In genomic region chr10:113283189-113283588, GRCh38 we compare ENCODE assay signal across 24 cellular contexts.
DNase-seq lines count a peak whose midpoint lies in the region; ATAC-seq, FAIRE-seq and TF ChIP-seq lines count a peak whose summit lies in the region.
"Had no signal": no experiment of that assay in that cellular context is flagged by ENCODE, and none has a peak within 500 bp of the region (broad histone marks: within the 10 kb centered on the region; RNA-seq: fewer than 3 reads in every experiment).

No MANE protein-coding gene starts in this region.

- CTCF ChIA-PET in H1 (lab: Charles Lee; ENCODE audit: partially characterized antibody) = interaction anchor here (1.0 to 1.8 kb wide), 7 partner anchors 9 to 32 kb away, joined by 3 to 8 read pairs (median 4); no protein-coding TSS in a partner anchor

- no peak overlapping the region for H3K14ac ChIP-seq in H1 (ENCODE audit: insufficient read length)

- H2BK20ac ChIP-seq in H1 (ENCODE audit: low read length) = no peak overlapping the region

- H3K4me3 ChIP-seq in GM12864 (ENCODE audit: low read depth, low read length) = no peak overlapping the region
- H3K4me3 ChIP-seq in H1 (ENCODE audit: extremely low read depth in 1 of 4, insufficient read depth in 2 of 4, low read depth in 3 of 4, low read length in 4 of 4) = no peak overlapping the region
- H3K4me3 ChIP-seq in osteoblast (ENCODE audit: insufficient read depth, low read length) = no peak overlapping the region
- no peak overlapping the region for H3K4me3 ChIP-seq in tibial nerve
- H3K4me3 ChIP-seq: Peyer's patch, SK-N-MC had no signal

- H3K27me3 ChIP-seq in H1 (replicated peaks in 1 of 4; ENCODE audit: control insufficient read depth in 3 of 4, extremely low read depth in 1 of 4, insufficient read depth in 3 of 4, low read length in 3 of 4) = no peaks in the 10 kb centered on the region; a peak in 1 of 7 replicates
- H3K27me3 ChIP-seq in osteoblast (ENCODE audit: insufficient read depth, low read length) = peaks cover 17% of the 10 kb centered on the region
- no peaks in the 10 kb centered on the region for H3K27me3 ChIP-seq in tibial nerve
- H3K27me3 ChIP-seq: Peyer's patch had no signal

- H3K79me2 ChIP-seq in H1 (ENCODE audit: control insufficient read depth in 1 of 2, insufficient read depth in 2 of 2, low read length in 2 of 2) (no peaks in the 10 kb centered on the region), osteoblast (ENCODE audit: insufficient read depth, low read length) (no peaks in the 10 kb centered on the region)

- H4K5ac ChIP-seq in H1 (ENCODE audit: insufficient read length, low read depth, low read length) = no peak overlapping the region

- TF ChIP-seq EP300 in H1 (IDR thresholded peaks at IDR 0.05; ENCODE audit: borderline replicate concordance in 1 of 2, low read depth in 2 of 2, low read length in 2 of 2) (no peak), tibial nerve (IDR thresholded peaks at IDR 0.05) (no peak)

- no peak overlapping the region for H3K4me3 Mint-ChIP-seq in activated T-helper 17 cell treated with anti-CD3 and anti-CD28 coated beads, Interleukin-2, amount 50 U/mL, for 72 hours
- H3K4me3 Mint-ChIP-seq: activated naive CD8-positive, alpha-beta T cell treated with anti-CD3 and anti-CD28 coated beads, Interleukin-2, amount 10 ng/mL, durations not matched to agents 7 days and 5 days; brain; IgD-negative memory B cell; nephron progenitor cell had no signal

- no peak overlapping the region for H2AK5ac ChIP-seq in H1 (ENCODE audit: low read depth, low read length)

- H3K9ac ChIP-seq in H1 (replicated peaks in 1 of 4; ENCODE audit: extremely low read depth in 1 of 4, low read depth in 3 of 4, low read length in 3 of 4) = no peak overlapping the region

- DNase-seq in GM12864 (ENCODE audit: low read depth) = no peak
- peak; percentile 9 for DNase-seq in LHCN-M2 (ENCODE audit: low read depth)
- DNase-seq in H1 (ENCODE audit: low read depth in 1 of 2, low spot score in 2 of 2) = no peak
- DNase-seq in osteoblast (ENCODE audit: insufficient read length, low spot score, missing footprints) = no peak
- DNase-seq in tibial nerve (ENCODE audit: low spot score in 2 of 2) = no peak
- DNase-seq: activated CD4-positive, alpha-beta T cell treated with anti-CD3 and anti-CD28 coated beads for 1 hour; activated naive CD8-positive, alpha-beta T cell treated with anti-CD3 and anti-CD28 coated beads, Interleukin-2, amount 10 ng/mL, durations not matched to agents 7 days and 5 days; COR-L47; dermis blood vessel endothelial cell; mesenchymal stem cell; NCI-H1694 treated with DMSO at 0.1 percent for 48 hours; NCI-H2227 treated with DMSO at 0.1 percent for 48 hours; NCI-H774; nephron progenitor cell; Peyer's patch; T-helper 9 cell had no signal

- TF ChIP-seq RAD21 in H1 (IDR thresholded peaks at IDR 0.05 in 1 of 2, conservative IDR thresholded peaks at IDR 0.05 in 1 of 2; ENCODE audit: low read depth in 2 of 2, low read length in 2 of 2) = peak; percentile 37 to 44; a peak in 3 of 4 replicates

- TF ChIP-seq CTCF in GM12864 (IDR thresholded peaks at IDR 0.05; ENCODE audit: low read depth, low read length, missing control alignments) = peak; percentile 4
- peak; percentile 46 to 51 (median 48) for TF ChIP-seq CTCF in H1 (IDR thresholded peaks at IDR 0.05; ENCODE audit: control extremely low read depth in 1 of 3, insufficient read depth in 1 of 3, low read depth in 1 of 3, low read length in 3 of 3)
- peak; percentile 16 for TF ChIP-seq CTCF in osteoblast (IDR thresholded peaks at IDR 0.05; ENCODE audit: extremely low read depth, low read depth, low read length)
- no peak for TF ChIP-seq CTCF in tibial nerve (IDR thresholded peaks at IDR 0.05)

- no peak overlapping the region for H2BK120ac ChIP-seq in H1 (replicated peaks; ENCODE audit: low read depth, low read length)

- no peak overlapping the region for H2BK12ac ChIP-seq in H1 (ENCODE audit: low read depth, low read length)

- ATAC-seq in activated T-helper 17 cell treated with anti-CD3 and anti-CD28 coated beads, Interleukin-2, amount 50 U/mL, for 72 hours (replicated peaks) = no peak
- no peak for ATAC-seq in GM21717 (IDR thresholded peaks at IDR 0.05; ENCODE audit: unreplicated experiment)

- no peaks in the 10 kb centered on the region for H3K9me3 Mint-ChIP-seq in activated T-helper 17 cell treated with anti-CD3 and anti-CD28 coated beads, Interleukin-2, amount 50 U/mL, for 72 hours
- H3K9me3 Mint-ChIP-seq: activated T-helper 2 cell treated with anti-CD3 and anti-CD28 coated beads, Interferon-gamma antibody, Interleukin-2, Interleukin-4, amounts not matched to agents 10 μg/mL and 5 μg/mL and 100 μg/mL, durations not matched to agents 14 hours and 24 hours and 36 hours had no signal

- H2BK15ac ChIP-seq in H1 (ENCODE audit: low read length) = no peak overlapping the region

- no peaks in the 10 kb centered on the region for H3K36me3 Mint-ChIP-seq in activated T-helper 17 cell treated with anti-CD3 and anti-CD28 coated beads, Interleukin-2, amount 50 U/mL, for 72 hours (ENCODE audit: low read depth)
- H3K36me3 Mint-ChIP-seq: activated naive CD8-positive, alpha-beta T cell treated with anti-CD3 and anti-CD28 coated beads, Interleukin-2, amount 10 ng/mL, durations not matched to agents 7 days and 5 days; brain; IgD-negative memory B cell had no signal

- H3K56ac ChIP-seq in H1 (replicated peaks; ENCODE audit: insufficient read length, low read depth, low read length) = no peak overlapping the region

- peaks cover 19% of the 10 kb centered on the region for H3K27me3 Mint-ChIP-seq in activated T-helper 17 cell treated with anti-CD3 and anti-CD28 coated beads, Interleukin-2, amount 50 U/mL, for 72 hours
- H3K27me3 Mint-ChIP-seq: brain, IgD-negative memory B cell had no signal

- H3K9me3 ChIP-seq in H1 (ENCODE audit: insufficient read depth in 2 of 2, low read depth in 1 of 2, low read length in 1 of 2) = no peaks in the 10 kb centered on the region
- H3K9me3 ChIP-seq in osteoblast (ENCODE audit: low read depth, low read length) = no peaks in the 10 kb centered on the region
- H3K9me3 ChIP-seq in tibial nerve = no peaks in the 10 kb centered on the region
- H3K9me3 ChIP-seq: Peyer's patch had no signal

- H4K8ac ChIP-seq in H1 (ENCODE audit: extremely low read depth, insufficient read depth, low read length) = no peak overlapping the region

- no peak overlapping the region for H3K23ac ChIP-seq in H1 (ENCODE audit: insufficient read length)

- H4K91ac ChIP-seq in H1 (replicated peaks; ENCODE audit: insufficient read length, low read length) = no peak overlapping the region

- whole genome bisulfite sequencing in H1 (ENCODE audit: extremely low coverage in 1 of 2, insufficient coverage in 1 of 2, insufficient read length in 1 of 2, insufficient replicate concordance in 2 of 2, low coverage in 1 of 2, low lambda C conversion rate in 2 of 2, missing lambda C conversion rate in 1 of 2), 2 experiments = 92% methylated on average over 5 of the region's 5 CpGs; no CpG with 5 or more reads in 1 of the 2 experiments
- WGBS in tibial nerve, 2 donors = 86 to 94% methylated on average over 5 of the region's 5 CpGs

- no peaks in the 10 kb centered on the region for H3K79me1 ChIP-seq in H1 (ENCODE audit: low read depth, low read length)

- H4K20me1 ChIP-seq in H1 (replicated peaks in 1 of 2; ENCODE audit: control insufficient read depth in 1 of 2, insufficient read depth in 2 of 2, low read length in 2 of 2) = no peaks in the 10 kb centered on the region
- no peaks in the 10 kb centered on the region for H4K20me1 ChIP-seq in osteoblast (ENCODE audit: insufficient read depth, low read length)

- H2AFZ ChIP-seq in H1 (ENCODE audit: low read length) (no peak overlapping the region), osteoblast (ENCODE audit: low read length) (no peak overlapping the region)

- POLR2A ChIA-PET in H1 (lab: Charles Lee; ENCODE audit: partially characterized antibody) = no interaction called here

- H2BK5ac ChIP-seq in H1 (ENCODE audit: low read depth, low read length) = no peak overlapping the region

- H3K4me1 ChIP-seq in H1 (replicated peaks in 1 of 4; ENCODE audit: control insufficient read depth in 3 of 4, insufficient read depth in 4 of 4, low read length in 3 of 4) (no peaks in the 10 kb centered on the region), osteoblast (ENCODE audit: insufficient read depth, low read length) (no peaks in the 10 kb centered on the region), tibial nerve (no peaks in the 10 kb centered on the region)
- H3K4me1 ChIP-seq: Peyer's patch had no signal

- no peak overlapping the region for H3K27ac ChIP-seq in H1 (ENCODE audit: low read depth, low read length)
- H3K27ac ChIP-seq in osteoblast (ENCODE audit: low read depth, low read length) = no peak overlapping the region
- no peak overlapping the region for H3K27ac ChIP-seq in tibial nerve
- H3K27ac ChIP-seq: epithelial cell of prostate, Peyer's patch, SK-N-MC had no signal

- no peak for FAIRE-seq in H1 (lab: Jason Lieb, UNC)
- FAIRE-seq: frontal cortex had no signal

- no peak for TF ChIP-seq POLR2A in H1 (IDR thresholded peaks at IDR 0.05; ENCODE audit: control extremely low read depth in 1 of 2, low read depth in 2 of 2, low read length in 2 of 2)
- TF ChIP-seq POLR2A in tibial nerve (IDR thresholded peaks at IDR 0.05) = no peak

- H3K18ac ChIP-seq in H1 (ENCODE audit: extremely low read depth, low read length) = no peak overlapping the region

- H3K27ac Mint-ChIP-seq in activated T-helper 17 cell treated with anti-CD3 and anti-CD28 coated beads, Interleukin-2, amount 50 U/mL, for 72 hours = no peak overlapping the region
- H3K27ac Mint-ChIP-seq: activated naive CD8-positive, alpha-beta T cell treated with anti-CD3 and anti-CD28 coated beads, Interleukin-2, amount 10 ng/mL, durations not matched to agents 7 days and 5 days; activated T-helper 2 cell treated with anti-CD3 and anti-CD28 coated beads, Interferon-gamma antibody, Interleukin-2, Interleukin-4, amounts not matched to agents 10 μg/mL and 5 μg/mL and 100 μg/mL, durations not matched to agents 14 hours and 24 hours and 36 hours; brain; IgD-negative memory B cell; nephron progenitor cell had no signal

- H3K23me2 ChIP-seq in H1 (ENCODE audit: low read depth, low read length) = no peaks in the 10 kb centered on the region

- no peak overlapping the region for H3K4ac ChIP-seq in H1 (replicated peaks; ENCODE audit: insufficient read length, low read depth, low read length)

- no peaks in the 10 kb centered on the region for H3K4me1 Mint-ChIP-seq in activated T-helper 17 cell treated with anti-CD3 and anti-CD28 coated beads, Interleukin-2, amount 50 U/mL, for 72 hours
- H3K4me1 Mint-ChIP-seq: IgD-negative memory B cell had no signal

- H3K4me2 ChIP-seq in H1 (ENCODE audit: insufficient read depth in 1 of 2, low read depth in 2 of 2, low read length in 2 of 2) = no peak overlapping the region
- no peak overlapping the region for H3K4me2 ChIP-seq in osteoblast (ENCODE audit: insufficient read depth, low read length)

- H3K36me3 ChIP-seq in H1 (ENCODE audit: control insufficient read depth in 2 of 4, insufficient read depth in 4 of 4, low read length in 3 of 4) (no peaks in the 10 kb centered on the region), osteoblast (ENCODE audit: insufficient read depth, low read length) (no peaks in the 10 kb centered on the region), tibial nerve (no peaks in the 10 kb centered on the region)
- H3K36me3 ChIP-seq: Peyer's patch had no signal

TF ChIP-seq in H1, 55 proteins besides CTCF, POLR2A, EP300 and RAD21 (continues in another document):
- TF ChIP-seq FOSL1 (IDR thresholded peaks at IDR 0.05; ENCODE audit: insufficient read depth, low read depth, low read length) = no peak
- TF ChIP-seq MAFK (IDR thresholded peaks at IDR 0.05; ENCODE audit: low read depth, low read length) = no peak

Comparison
In these comparisons a context has a peak if more than half of its experiments do, and no peak if none do; other contexts are left out.
1. CTCF ChIP-seq: peak in GM12864 (single experiment), H1 (3 of 3) and osteoblast (single experiment); none in tibial nerve (0 of 5).